ENCODE assay signal across 8 cellular contexts in the genomic region with DNA sequence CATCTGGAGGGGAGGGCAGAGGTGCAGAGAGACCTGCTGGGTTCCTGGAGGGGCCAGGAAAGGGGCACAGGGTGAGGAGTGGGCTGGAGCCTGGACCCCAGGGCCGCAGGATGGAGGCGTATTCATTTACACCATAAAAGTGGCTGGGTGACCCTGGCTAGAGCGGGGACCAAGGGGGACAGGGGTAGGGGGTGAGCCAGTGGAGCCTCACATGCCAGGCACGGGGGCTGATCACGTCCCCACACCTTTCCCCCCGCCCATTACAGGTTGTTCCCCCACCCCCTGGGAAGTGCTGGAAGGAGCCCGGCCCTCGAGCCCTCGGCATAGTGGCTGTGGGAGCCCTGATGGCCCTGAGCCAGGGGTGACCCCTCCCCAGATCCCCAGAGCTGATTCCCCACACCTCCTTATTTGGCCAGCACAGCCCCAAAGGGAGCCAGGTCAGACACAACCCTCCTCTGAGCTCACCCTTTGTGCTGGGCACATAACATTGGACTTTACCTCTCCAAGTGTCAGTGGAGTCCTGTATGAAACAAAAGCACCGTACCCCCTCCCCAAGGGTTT. TPM values are rescaled to one million over a fixed set of nuclear protein-coding genes. Genes with fewer than 3 reads are reported as not detected.
DNase-seq lines count a peak whose midpoint lies in the region; ATAC-seq, FAIRE-seq and TF ChIP-seq lines count a peak whose summit lies in the region.

No MANE protein-coding gene starts in this region.

- no peak overlapping the region for H4K5ac ChIP-seq in mesendoderm (ENCODE audit: low read length)

- TF ChIP-seq EP300 in A549 (IDR thresholded peaks at IDR 0.05) = no peak

- H3K79me2 ChIP-seq in GM23338 (replicated peaks; ENCODE audit: insufficient read depth) = no peaks in the 10 kb centered on the region
- H3K79me2 ChIP-seq in mesendoderm (ENCODE audit: control insufficient read depth, insufficient read depth, low read length) = no peaks in the 10 kb centered on the region

- no peaks in the 10 kb centered on the region for H3K9me3 Mint-ChIP-seq in GM23338

- peaks cover 3% of the 10 kb centered on the region; the same call in 1 of the 3 replicates for H3K36me3 Mint-ChIP-seq in GM23338 (ENCODE audit: low read depth)

- H3K9ac ChIP-seq in mesendoderm (ENCODE audit: low read length) = peak overlapping the region; percentile 54

- H3K27ac ChIP-seq in A549 (peak overlapping the region; percentile 95 to 96), GM23338 (ENCODE audit: low read depth) (0 out of 2 replicates have a peak overlapping the region, but pooled peaks have one; percentile 50), mesendoderm (ENCODE audit: low read depth, low read length) (peak overlapping the region; percentile 59)

- H3K4me3 ChIP-seq in A549 (peak overlapping the region; percentile 60), GM23338 (peak overlapping the region; percentile 66), astrocyte of the cerebellum (ENCODE audit: low read depth, low read length) (peak overlapping the region; percentile 57), mesendoderm (ENCODE audit: low read length) (no peak overlapping the region)

- 3% methylated on average over 4 of the region's 10 CpGs for WGBS in A549 (ENCODE audit: missing lambda C conversion rate)
- no CpG with 5 or more reads among the region's 10 CpGs for WGBS in mesendoderm (ENCODE audit: extremely low coverage, insufficient coverage, low lambda C conversion rate)

- H3K4me2 ChIP-seq in A549 (peak overlapping the region; percentile 94), GM23338 (peak overlapping the region; percentile 90; the same call in 1 of the 2 replicates), mesendoderm (ENCODE audit: low read length) (peak overlapping the region; percentile 41)

- H3K4me3 Mint-ChIP-seq in GM23338 = peak overlapping the region; percentile 55

- TF ChIP-seq CTCF in A549 (IDR thresholded peaks at IDR 0.05) (no peak), GM23338 (conservative IDR thresholded peaks at IDR 0.05; ENCODE audit: low read depth in 2 of 2) (no peak), astrocyte of the cerebellum (IDR thresholded peaks at IDR 0.05; ENCODE audit: low read depth, low read length, missing control alignments) (no peak), GM13977 (IDR thresholded peaks at IDR 0.05; ENCODE audit: extremely low read depth, insufficient read depth, missing control alignments) (no peak)

- H3K36me3 ChIP-seq in GM23338 (ENCODE audit: insufficient read depth) (no peaks in the 10 kb centered on the region), mesendoderm (ENCODE audit: control insufficient read depth, insufficient read depth, low read length) (no peaks in the 10 kb centered on the region)

- CTCF ChIA-PET in A549 (lab: Yijun Ruan, JAX) = interaction anchor here (1.2 to 7.3 kb wide), 4 partner anchors 17 to 169 kb away, joined by 4 to 60 read pairs (median 19); a partner anchor contains a TSS

- ATAC-seq in A549 = peak in 1 of 2 experiments; percentile 10; a peak in 3 of 6 replicates
- peak; percentile 9 for ATAC-seq in GM23338
- ATAC-seq in GM21423 (IDR thresholded peaks at IDR 0.05; ENCODE audit: unreplicated experiment) = no peak

- in situ Hi-C loops in astrocyte of the cerebellum (cut with HindIII; ENCODE audit: low sequenced_read_pairs) (no loop called here), GM13977 (cut with MboI; ENCODE audit: low pct_unique_long_range_greater_than_20kb, low sequenced_read_pairs, unreplicated experiment) (no loop called here)

- H3K23ac ChIP-seq in mesendoderm (ENCODE audit: low read length) = no peak overlapping the region

- H3K27me3 ChIP-seq in GM23338 (ENCODE audit: insufficient read depth) (no peaks in the 10 kb centered on the region), mesendoderm (ENCODE audit: insufficient read depth, low read length, poor library complexity) (no peaks in the 10 kb centered on the region)

- peaks cover 10% of the 10 kb centered on the region; the same call in 1 of the 2 replicates for H3F3A ChIP-seq in GM23338 (replicated peaks; ENCODE audit: low read depth)

- H3K9me2 ChIP-seq in GM23338 (ENCODE audit: insufficient read depth) = no peaks in the 10 kb centered on the region

- peak overlapping the region; percentile 80 for H3K56ac ChIP-seq in mesendoderm (ENCODE audit: low read length)

- POLR2A ChIA-PET in A549 (lab: Yijun Ruan, JAX) = interaction anchor here (0.9 to 1.8 kb wide), 3 partner anchors 12 to 25 kb away, joined by 3 to 5 read pairs (median 3); no protein-coding TSS in a partner anchor

- H3K4ac ChIP-seq in mesendoderm (ENCODE audit: low read depth, low read length) = no peak overlapping the region

- H3K4me1 ChIP-seq in A549 (peaks cover 49% of the 10 kb centered on the region), GM23338 (ENCODE audit: insufficient read depth) (peaks cover 18% of the 10 kb centered on the region), mesendoderm (ENCODE audit: control insufficient read depth, low read depth, low read length) (peaks cover 5% of the 10 kb centered on the region)

- no peak overlapping the region for H2AFZ ChIP-seq in GM23338

- H3K4me1 Mint-ChIP-seq in GM23338 = peaks cover 7% of the 10 kb centered on the region

- H4K8ac ChIP-seq in mesendoderm (ENCODE audit: low read depth, low read length) = no peak overlapping the region

- FAIRE-seq in A549 (lab: Jason Lieb, UNC) = no peak

- TF ChIP-seq RAD21 in A549 (conservative IDR thresholded peaks at IDR 0.05 in 1 of 2, IDR thresholded peaks at IDR 0.05 in 1 of 2) = no peak

- H4K20me1 ChIP-seq in GM23338 (replicated peaks; ENCODE audit: insufficient read depth) = no peaks in the 10 kb centered on the region

- TF ChIP-seq POLR2A in A549 (IDR thresholded peaks at IDR 0.05; ENCODE audit: low read length) = no peak

- H3K27me3 Mint-ChIP-seq in GM23338 (ENCODE audit: insufficient read depth, low read depth, poor library complexity) = peaks cover 14% of the 10 kb centered on the region

- no peak for DNase-seq in A549 (ENCODE audit: low read depth in 1 of 2, low spot score in 1 of 2)
- peak; percentile 44 for DNase-seq in GM23338 (ENCODE audit: low spot score)
- DNase-seq in astrocyte of the cerebellum (ENCODE audit: low read depth) = no peak
- DNase-seq in mesendoderm = no peak
- DNase-seq in GM13977 (ENCODE audit: low spot score) = no peak
- DNase-seq in NCI-H510A (lab: John Stamatoyannopoulos, UW) = no peak
- no peak for DNase-seq in ecto neural progenitor cell (ENCODE audit: low spot score)

- peak overlapping the region; percentile 24 for H3K18ac ChIP-seq in mesendoderm (ENCODE audit: low read length)

- no peak overlapping the region for H2BK5ac ChIP-seq in mesendoderm (ENCODE audit: low read length)

- H3K79me1 ChIP-seq in mesendoderm (ENCODE audit: low read length) = no peaks in the 10 kb centered on the region

- peak overlapping the region; percentile 52; the same call in 1 of the 2 replicates for H3K27ac Mint-ChIP-seq in GM23338

- H2BK15ac ChIP-seq in mesendoderm (replicated peaks; ENCODE audit: low read depth) = no peak overlapping the region

- H2BK120ac ChIP-seq in mesendoderm (ENCODE audit: low read depth, low read length) = no peak overlapping the region

- H3K9me3 ChIP-seq in A549 = no peaks in the 10 kb centered on the region

- H2AK5ac ChIP-seq in mesendoderm (ENCODE audit: low read length) = peak overlapping the region; percentile 10

TF ChIP-seq in GM23338, 12 proteins besides CTCF, POLR2A, EP300 and RAD21 (continues in another document):
- no peak for TF ChIP-seq STAT1 (IDR thresholded peaks at IDR 0.05; ENCODE audit: unreplicated experiment)

RNA-seq across cellular contexts. Expression of a gene that starts 0.8 kb away (rescaled TPM):
- 36.3 and 49.4 TPM in 2 replicates for polyA plus RNA-seq in A549 (2011; rRNA removed)
- polyA plus RNA-seq in A549 (2012; cell fraction: cytosol; rRNA removed) = 99.5 and 132 TPM in 2 replicates
- 1,336 and 1,871 TPM in 2 replicates for polyA plus RNA-seq in A549 (2012; cell fraction: nucleus; rRNA removed)
- 94.9 to 120 TPM (median 115 TPM) in 3 replicates for polyA plus RNA-seq in A549 (2017; fragmentation: RNase III; extraction: RNeasy Plus Mini Kit Qiagen cat#74134 plus additional on column Dnase treatment)
- polyA minus RNA-seq in A549 (2011; rRNA and poly(A)+ RNA removed) = 33.0 and 50.4 TPM in 2 replicates
- total RNA-seq in GM23338 (2014; rRNA removed; shearing (Covaris generic)) = 31.2 and 40.4 TPM in 2 replicates
- polyA plus RNA-seq in GM23338 (2016; fragmentation: Nextera tagmentation; extraction: Ambion mirVana) = 18.5 and 20.4 TPM in 2 replicates
- 5.4 TPM for polyA plus RNA-seq in mesendoderm (2013, experiment 1 of 2)
- polyA plus RNA-seq in mesendoderm (2013, experiment 2 of 2) = 5.8 TPM

RNA-seq across cellular contexts. Expression of a gene that starts 9.1 kb away (rescaled TPM):
- polyA plus RNA-seq in A549 (2011; rRNA removed) = 71.0 and 73.7 TPM in 2 replicates
- 361 and 428 TPM in 2 replicates for polyA plus RNA-seq in A549 (2012; cell fraction: cytosol; rRNA removed)
- 379 and 494 TPM in 2 replicates for polyA plus RNA-seq in A549 (2012; cell fraction: nucleus; rRNA removed)
- 283 to 300 TPM (median 298 TPM) in 3 replicates for polyA plus RNA-seq in A549 (2017; fragmentation: RNase III; extraction: RNeasy Plus Mini Kit Qiagen cat#74134 plus additional on column Dnase treatment)
- polyA minus RNA-seq in A549 (2011; rRNA and poly(A)+ RNA removed) = 93.4 and 105 TPM in 2 replicates
- 157 and 175 TPM in 2 replicates for total RNA-seq in GM23338 (2014; rRNA removed; shearing (Covaris generic))
- 304 and 308 TPM in 2 replicates for polyA plus RNA-seq in GM23338 (2016; fragmentation: Nextera tagmentation; extraction: Ambion mirVana)
- polyA plus RNA-seq in mesendoderm (2013, experiment 1 of 2) = 113 TPM
- polyA plus RNA-seq in mesendoderm (2013, experiment 2 of 2) = 110 TPM

RNA-seq across cellular contexts. Expression of a gene that starts 29.5 kb away (rescaled TPM):
- polyA plus RNA-seq in A549 (2011; rRNA removed) = 109 and 130 TPM in 2 replicates
- 155 and 214 TPM in 2 replicates for polyA plus RNA-seq in A549 (2012; cell fraction: cytosol; rRNA removed)
- 236 and 305 TPM in 2 replicates for polyA plus RNA-seq in A549 (2012; cell fraction: nucleus; rRNA removed)
- 93.7 to 104 TPM (median 94.4 TPM) in 3 replicates for polyA plus RNA-seq in A549 (2017; fragmentation: RNase III; extraction: RNeasy Plus Mini Kit Qiagen cat#74134 plus additional on column Dnase treatment)
- polyA minus RNA-seq in A549 (2011; rRNA and poly(A)+ RNA removed) = 46.0 and 65.0 TPM in 2 replicates
- not detected in 2 replicates for total RNA-seq in GM23338 (2014; rRNA removed; shearing (Covaris generic))
- polyA plus RNA-seq in GM23338 (2016; fragmentation: Nextera tagmentation; extraction: Ambion mirVana) = 0.17 and 0.52 TPM in 2 replicates
- 0.04 TPM for polyA plus RNA-seq in mesendoderm (2013, experiment 1 of 2)
- polyA plus RNA-seq in mesendoderm (2013, experiment 2 of 2) = 0.15 TPM

RNA-seq across cellular contexts. Expression of a gene that starts 35.7 kb away (rescaled TPM):
- polyA plus RNA-seq in A549 (2011; rRNA removed) = 49.4 and 55.5 TPM in 2 replicates
- 69.3 and 103 TPM in 2 replicates for polyA plus RNA-seq in A549 (2012; cell fraction: cytosol; rRNA removed)
- 270 and 373 TPM in 2 replicates for polyA plus RNA-seq in A549 (2012; cell fraction: nucleus; rRNA removed)
- polyA plus RNA-seq in A549 (2017; fragmentation: RNase III; extraction: RNeasy Plus Mini Kit Qiagen cat#74134 plus additional on column Dnase treatment) = 43.7 to 51.2 TPM (median 47.1 TPM) in 3 replicates
- polyA minus RNA-seq in A549 (2011; rRNA and poly(A)+ RNA removed) = 103 and 125 TPM in 2 replicates
- 28.0 and 34.4 TPM in 2 replicates for total RNA-seq in GM23338 (2014; rRNA removed; shearing (Covaris generic))
- polyA plus RNA-seq in GM23338 (2016; fragmentation: Nextera tagmentation; extraction: Ambion mirVana) = 15.7 and 16.2 TPM in 2 replicates
- polyA plus RNA-seq in mesendoderm (2013, experiment 1 of 2) = 7.5 TPM
- polyA plus RNA-seq in mesendoderm (2013, experiment 2 of 2) = 7.5 TPM

Comparison
In these comparisons a context has a peak if more than half of its experiments do, and no peak if none do; other contexts are left out.
1. H3K4me2 ChIP-seq: peak in every context shown above with its lines; median percentile 94 in A549; 90 in GM23338; 41 in mesendoderm.
2. RNA of a gene that starts 29.5 kb away (polyA plus RNA-seq): 93.7 to 305 TPM in A549; 0.17 to 0.52 TPM in GM23338; every median in the first group is over 10 times any median in the second.
3. Peak in every context shown above with its lines, with median percentiles within 50 percentile points of each other: H3K27ac ChIP-seq.